ENCODE assay signal across 9 cellular contexts in genomic region chr16:14111713-14112538, GRCh38. TPM values are rescaled to one million over a fixed set of nuclear protein-coding genes. Genes with fewer than 3 reads are reported as not detected.
DNase-seq lines count a peak whose midpoint lies in the region; ATAC-seq and TF ChIP-seq lines count a peak whose summit lies in the region.
"Had no signal": no experiment of that assay in that cellular context is flagged by ENCODE, and none has a peak within 500 bp of the region (broad histone marks: within the 10 kb centered on the region; RNA-seq: fewer than 3 reads in every experiment).

No MANE protein-coding gene starts in this region.

- no peak overlapping the region for H2AFZ ChIP-seq in mesenchymal stem cell (ENCODE audit: low read depth, low read length)

- peaks cover 13% of the 10 kb centered on the region for H3K4me1 ChIP-seq in mesenchymal stem cell (ENCODE audit: control insufficient read depth, insufficient read depth, low read depth, low read length)

- no peak overlapping the region for H4K91ac ChIP-seq in mesenchymal stem cell (ENCODE audit: low read length)

- no peaks in the 10 kb centered on the region for H3K27me3 ChIP-seq in dorsolateral prefrontal cortex
- no peaks in the 10 kb centered on the region for H3K27me3 ChIP-seq in mesenchymal stem cell (ENCODE audit: control insufficient read depth in 1 of 2, insufficient read depth in 1 of 2, low read length in 2 of 2)

- intact Hi-C loops in dorsolateral prefrontal cortex (cut with DNase I): no loop called here

- no peak for TF ChIP-seq CTCF in dorsolateral prefrontal cortex (IDR thresholded peaks at IDR 0.05 in 54 of 56, conservative IDR thresholded peaks at IDR 0.05 in 2 of 56; ENCODE audit: low read depth in 1 of 56, partially characterized antibody in 56 of 56)

- no peak overlapping the region for H3K18ac ChIP-seq in mesenchymal stem cell (ENCODE audit: low read depth in 1 of 2, low read length in 2 of 2)

- no peak overlapping the region for H3K14ac ChIP-seq in mesenchymal stem cell (ENCODE audit: low read length in 2 of 2)

- H3K9me3 ChIP-seq in mesenchymal stem cell (ENCODE audit: control insufficient read depth, low read length): no peaks in the 10 kb centered on the region

- DNase-seq in Ammon's horn (ENCODE audit: low spot score): peak; percentile 38
- peak; percentile 71 for DNase-seq in NCI-H2029 treated with DMSO at 0.1 percent for 48 hours (lab: John Stamatoyannopoulos, UW)
- DNase-seq in dorsolateral prefrontal cortex: peak in 8 of 10 donors; percentile 31 to 67 (median 54)
- DNase-seq in mesenchymal stem cell: no peak
- no peak for DNase-seq in NCI-H226
- DNase-seq in HT-29 (ENCODE audit: low spot score): no peak
- DNase-seq in glomerular visceral epithelial cell (ENCODE audit: extremely low spot score): no peak
- DNase-seq: islet precursor cell had no signal

- H2BK5ac ChIP-seq in mesenchymal stem cell (ENCODE audit: low read depth, low read length, poor library complexity, severe bottlenecking): no peak overlapping the region

- WGBS in mesenchymal stem cell: 97% methylated on average over 14 of the region's 14 CpGs

- peaks cover 46% of the 10 kb centered on the region for H3K79me1 ChIP-seq in mesenchymal stem cell (replicated peaks; ENCODE audit: low read length, poor library complexity, severe bottlenecking)

- peaks cover 0 to 6% of the 10 kb centered on the region in 2 experiments for H3K36me3 ChIP-seq in mesenchymal stem cell (ENCODE audit: control insufficient read depth in 1 of 2, insufficient read depth in 2 of 2, low read depth in 1 of 2, low read length in 2 of 2)

- H3K23ac ChIP-seq in mesenchymal stem cell (ENCODE audit: low read length in 2 of 2): peak overlapping the region in 1 of 2 experiments; percentile 7

- no peak for ATAC-seq in HG02981 (IDR thresholded peaks at IDR 0.05; ENCODE audit: unreplicated experiment)

- H2BK12ac ChIP-seq in mesenchymal stem cell (ENCODE audit: low read length in 2 of 2): no peak overlapping the region

- no peak overlapping the region for H2AK5ac ChIP-seq in mesenchymal stem cell (ENCODE audit: low read length, severe bottlenecking)

- H3K27ac ChIP-seq in dorsolateral prefrontal cortex (peak overlapping the region in 23 of 59 donors; percentile 1 to 64 (median 34)), mesenchymal stem cell (ENCODE audit: low read length, poor library complexity, severe bottlenecking) (no peak overlapping the region)

- H2BK15ac ChIP-seq in mesenchymal stem cell (ENCODE audit: low read depth, poor library complexity, severe bottlenecking): peak overlapping the region; percentile 67

- no peak overlapping the region for H3K4me2 ChIP-seq in mesenchymal stem cell (ENCODE audit: low read length, poor library complexity, severe bottlenecking)

- H3K9ac ChIP-seq in mesenchymal stem cell (ENCODE audit: low read length): no peak overlapping the region

- H3K4ac ChIP-seq in mesenchymal stem cell (ENCODE audit: low read depth in 1 of 2, low read length in 2 of 2): no peak overlapping the region

- H3K4me3 ChIP-seq in dorsolateral prefrontal cortex (no peak overlapping the region), mesenchymal stem cell (ENCODE audit: insufficient read depth in 1 of 2, low read depth in 1 of 2, low read length in 2 of 2) (no peak overlapping the region)

- H2BK120ac ChIP-seq in mesenchymal stem cell (ENCODE audit: low read depth, low read length): no peak overlapping the region

- H4K8ac ChIP-seq in mesenchymal stem cell (ENCODE audit: low read length): peak overlapping the region; percentile 36

RNA-seq across cellular contexts. Expression of gene MRTFB, which starts 40.8 kb away (rescaled TPM):
- 100 to 1,000 TPM in 119 of 120 experiments, 10 to 100 TPM in 1; 76.4 to 314 (median 223) TPM for total RNA-seq in dorsolateral prefrontal cortex
- 14.5 TPM for polyA plus RNA-seq in mesenchymal stem cell (2013, experiment 1 of 2)
- 12.9 TPM for polyA plus RNA-seq in mesenchymal stem cell (2013, experiment 2 of 2)
- total RNA-seq in HT-29 (2014; rRNA removed; shearing (Covaris generic)): 6.5 TPM in 2 replicates

Comparison
In these comparisons a context has a peak if more than half of its experiments do, and no peak if none do; other contexts are left out.
1. DNase-seq: peak in Ammon's horn (single experiment), NCI-H2029 treated with DMSO at 0.1 percent for 48 hours (single experiment) and dorsolateral prefrontal cortex (8 of 10); none in mesenchymal stem cell (single experiment), NCI-H226 (single experiment), HT-29 (single experiment) and glomerular visceral epithelial cell (single experiment).
2. RNA of gene MRTFB, which starts 40.8 kb away (total RNA-seq): 76.4 to 314 TPM in dorsolateral prefrontal cortex; 6.5 TPM in HT-29; every median in the first group is over 10 times any median in the second.